33 cellular contexts compared by ENCODE assay signal in genomic region chr1:227777156-227777555, GRCh38. TPM values are rescaled to one million over a fixed set of nuclear protein-coding genes. Genes with fewer than 3 reads are reported as not detected.
"Had no signal": no experiment of that assay in that cellular context is flagged by ENCODE, and none has a peak within 500 bp of the region (broad histone marks: within the 10 kb centered on the region; RNA-seq: fewer than 3 reads in every experiment).

No MANE protein-coding gene starts in this region.

- H3K4me1 Mint-ChIP-seq: memory B cell; stimulated activated memory B cell treated with anti-CD40 and anti-IgM and Interleukin-4, amounts not matched to agents 10 μg/mL and 1 μg/mL and 100 μg/mL, for 72 hours; WTC11 had no signal

- H3K27ac Mint-ChIP-seq: activated CD4-positive, alpha-beta T cell treated with anti-CD3 and anti-CD28 coated beads for 36 hours; memory B cell; stimulated activated memory B cell treated with anti-CD40 and anti-IgM and Interleukin-4, amounts not matched to agents 10 μg/mL and 1 μg/mL and 100 μg/mL, for 72 hours; T-helper 1 cell treated with Interleukin-12 subunit alpha and Interleukin-12 subunit beta and Interleukin-4 antibody, amounts not matched to agents 30 μg/mL and 1 μg/mL, for 36 hours; WTC11 had no signal

- H3K9me3 ChIP-seq: left ventricle myocardium inferior, neutrophil, pancreas, stomach, suprapubic skin, tibial nerve, vagina had no signal

- H3K9me3 Mint-ChIP-seq: activated T-cell treated with anti-CD3 and anti-CD28 coated beads, Interleukin-2, amount 50 U/mL, for 4 hours; memory B cell; stimulated activated memory B cell treated with anti-CD40 and anti-IgM and Interleukin-4, amounts not matched to agents 10 μg/mL and 1 μg/mL and 100 μg/mL, for 72 hours; T-helper 1 cell treated with Interleukin-12 subunit alpha and Interleukin-12 subunit beta and Interleukin-4 antibody, amounts not matched to agents 30 μg/mL and 1 μg/mL, for 36 hours; WTC11 had no signal

- H3K4me1 ChIP-seq: left ventricle myocardium inferior, pancreas, suprapubic skin had no signal

- H3K4me3 Mint-ChIP-seq: activated CD4-positive, alpha-beta T cell treated with anti-CD3 and anti-CD28 coated beads for 36 hours; activated T-cell treated with anti-CD3 and anti-CD28 coated beads, Interleukin-2, amount 50 U/mL, for 4 hours; memory B cell; stimulated activated memory B cell treated with anti-CD40 and anti-IgM and Interleukin-4, amounts not matched to agents 10 μg/mL and 1 μg/mL and 100 μg/mL, for 72 hours; T-helper 1 cell treated with Interleukin-12 subunit alpha and Interleukin-12 subunit beta and Interleukin-4 antibody, amounts not matched to agents 30 μg/mL and 1 μg/mL, for 36 hours; WTC11 had no signal

- H3K36me3 ChIP-seq: brain microvascular endothelial cell, pancreas had no signal

- ATAC-seq: activated CD4-positive, alpha-beta T cell treated with anti-CD3 and anti-CD28 coated beads for 36 hours; activated T-cell treated with anti-CD3 and anti-CD28 coated beads, Interleukin-2, amount 50 U/mL, for 4 hours; esophagus mucosa; pancreas; right cardiac atrium; stimulated activated memory B cell treated with anti-CD40 and anti-IgM and Interleukin-4, amounts not matched to agents 10 μg/mL and 1 μg/mL and 100 μg/mL, for 72 hours; WTC11 had no signal

- H3K27ac ChIP-seq: brain microvascular endothelial cell, left ventricle myocardium inferior, neutrophil, pancreas, skin epidermis, suprapubic skin, tibial nerve, vagina had no signal

- H3K4me3 ChIP-seq: left ventricle myocardium inferior, pancreas, skin epidermis, stomach, suprapubic skin, tibial nerve, vagina had no signal

- H3K27me3 ChIP-seq: brain microvascular endothelial cell, neutrophil, pancreas, stomach, suprapubic skin, tibial nerve, vagina had no signal

- H3K27me3 Mint-ChIP-seq: activated CD4-positive, alpha-beta T cell treated with anti-CD3 and anti-CD28 coated beads for 36 hours; memory B cell; stimulated activated memory B cell treated with anti-CD40 and anti-IgM and Interleukin-4, amounts not matched to agents 10 μg/mL and 1 μg/mL and 100 μg/mL, for 72 hours had no signal

- DNase-seq: activated CD4-positive, alpha-beta T cell treated with anti-CD3 and anti-CD28 coated beads for 36 hours; activated CD4-positive, alpha-beta T cell treated with anti-CD3 and anti-CD28 coated beads, Interleukin-2, amount 50 U/mL, for 48 hours; activated CD8-positive, alpha-beta memory T cell treated with anti-CD3 and anti-CD28 coated beads, Interleukin-2, amount 50 U/mL, for 48 hours; activated naive CD4-positive, alpha-beta T cell treated with anti-CD3 and anti-CD28 coated beads, Interleukin-2, amount 50 U/mL, for 16 hours; activated T-cell treated with anti-CD3 and anti-CD28 coated beads, Interleukin-2, amount 50 U/mL, for 4 hours; anterior cingulate cortex; brain microvascular endothelial cell; central memory CD4-positive, alpha-beta T cell; dermis blood vessel endothelial cell; effector memory CD4-positive, alpha-beta T cell; foreskin melanocyte; kidney glomerular epithelial cell; left ventricle myocardium inferior; pancreas; stimulated activated CD4-positive, alpha-beta T cell treated with anti-CD3 and anti-CD28 coated beads, Interleukin-15, amount 100 ng/mL, for 24 hours; stomach; T1000 had no signal

RNA-seq across cellular contexts. Expression of gene PRSS38, which starts 38.3 kb away (rescaled TPM):
- total RNA-seq: activated CD4-positive, alpha-beta T cell treated with anti-CD3 and anti-CD28 coated beads for 36 hours; activated CD8-positive, alpha-beta memory T cell treated with anti-CD3 and anti-CD28 coated beads for 36 hours; activated T-cell treated with anti-CD3 and anti-CD28 coated beads, Interleukin-2, amount 50 U/mL, for 4 hours; dermis blood vessel endothelial cell; endothelial cell of umbilical vein; esophagus mucosa; left ventricle myocardium inferior; mononuclear cell; myocyte; pancreas; pulmonary artery endothelial cell; right cardiac atrium; stomach; suprapubic skin; tibial nerve; vagina; WTC11 had no signal
- polyA plus RNA-seq: endothelial cell of umbilical vein, pancreas, right cardiac atrium, stomach had no signal
